Comparison of ENCODE assay signal across 8 cellular contexts in the genomic region with DNA sequence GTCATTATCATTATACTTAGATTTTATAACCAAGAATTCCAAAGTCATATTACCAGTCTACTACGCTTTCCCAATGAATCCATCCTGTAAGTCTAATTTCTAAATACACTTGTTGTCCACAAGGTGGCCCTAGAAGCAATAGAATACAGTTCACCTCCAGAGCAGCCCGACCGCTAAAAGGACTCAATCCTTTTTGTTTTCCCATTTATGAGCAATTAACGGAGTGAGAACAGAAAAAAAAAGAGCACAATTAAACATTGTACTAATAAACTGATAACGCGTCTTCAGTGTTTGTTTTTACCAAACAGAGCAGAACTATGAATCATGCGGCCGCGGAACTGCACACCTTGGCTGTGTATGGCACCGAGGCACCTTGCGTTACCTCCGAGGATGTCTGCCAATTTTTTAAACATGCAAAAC.
A peak's percentile ranks its signal among the peaks of the same experiment; 100 is the strongest.
DNase-seq lines count a peak whose midpoint lies in the region; ATAC-seq and TF ChIP-seq lines count a peak whose summit lies in the region.

No MANE protein-coding gene starts in this region.

- peak overlapping the region; percentile 10 for H3K4me3 ChIP-seq in CD4-positive, CD25-positive, alpha-beta regulatory T cell (ENCODE audit: low read depth, low read length)
- H3K4me3 ChIP-seq in WI38 (ENCODE audit: low read depth, low read length): no peak overlapping the region
- peak overlapping the region; percentile 43 to 60 for H3K4me3 ChIP-seq in foreskin fibroblast (ENCODE audit: low read depth in 1 of 2, low read length in 2 of 2)

- H3K36me3 Mint-ChIP-seq in CD4-positive, CD25-positive, alpha-beta regulatory T cell: no peaks in the 10 kb centered on the region
- H3K36me3 Mint-ChIP-seq in nephron progenitor cell (ENCODE audit: low read depth): no peaks in the 10 kb centered on the region

- peaks cover 0 to 5% (median 0%) of the 10 kb centered on the region in 7 donors for H3K9me3 Mint-ChIP-seq in CD4-positive, CD25-positive, alpha-beta regulatory T cell
- peaks cover 10% of the 10 kb centered on the region for H3K9me3 Mint-ChIP-seq in nephron progenitor cell

- H3K27ac Mint-ChIP-seq in CD4-positive, CD25-positive, alpha-beta regulatory T cell: no peak overlapping the region
- H3K27ac Mint-ChIP-seq in nephron progenitor cell: no peak overlapping the region

- TF ChIP-seq CTCF in WI38 (IDR thresholded peaks at IDR 0.05; ENCODE audit: low read depth, low read length) (peak; percentile 38; the same call in 1 of the 2 replicates), foreskin fibroblast (IDR thresholded peaks at IDR 0.05; ENCODE audit: low read depth, low read length) (peak; percentile 45), nephron progenitor cell (IDR thresholded peaks at IDR 0.05) (peak; percentile 72)

- no peak overlapping the region for H3K27ac ChIP-seq in CD4-positive, CD25-positive, alpha-beta regulatory T cell (ENCODE audit: insufficient read depth, low read length, poor library complexity, severe bottlenecking)

- H3K4me1 ChIP-seq in CD4-positive, CD25-positive, alpha-beta regulatory T cell (ENCODE audit: control insufficient read depth, insufficient read depth, low read length, poor library complexity, severe bottlenecking): no peaks in the 10 kb centered on the region

- peaks cover 6% of the 10 kb centered on the region for H3K27me3 ChIP-seq in CD4-positive, CD25-positive, alpha-beta regulatory T cell (ENCODE audit: control insufficient read depth, insufficient read depth, low read length)

- H3K4me1 Mint-ChIP-seq in CD4-positive, CD25-positive, alpha-beta regulatory T cell: peaks cover 0 to 10% (median 5%) of the 10 kb centered on the region in 4 donors
- peaks cover 21% of the 10 kb centered on the region for H3K4me1 Mint-ChIP-seq in nephron progenitor cell

- H3K36me3 ChIP-seq in CD4-positive, CD25-positive, alpha-beta regulatory T cell (ENCODE audit: control insufficient read depth, insufficient read depth, low read length): no peaks in the 10 kb centered on the region

- peak overlapping the region in 3 of 4 donors; percentile 18 to 66 (median 63) for H3K4me3 Mint-ChIP-seq in CD4-positive, CD25-positive, alpha-beta regulatory T cell
- peak overlapping the region; percentile 86 for H3K4me3 Mint-ChIP-seq in nephron progenitor cell

- H3K27me3 Mint-ChIP-seq in CD4-positive, CD25-positive, alpha-beta regulatory T cell: peaks cover 14% of the 10 kb centered on the region
- peaks cover 31% of the 10 kb centered on the region for H3K27me3 Mint-ChIP-seq in nephron progenitor cell (ENCODE audit: low read depth, poor library complexity)

- H3K9me3 ChIP-seq in CD4-positive, CD25-positive, alpha-beta regulatory T cell (ENCODE audit: control insufficient read depth in 2 of 2, low read length in 2 of 2): peaks cover 0 to under 1% of the 10 kb centered on the region in 2 experiments

- DNase-seq in CD4-positive, CD25-positive, alpha-beta regulatory T cell: peak in 2 of 3 donors; percentile 2 to 41
- DNase-seq in NCI-H1930 (lab: John Stamatoyannopoulos, UW): peak; percentile 47
- DNase-seq in foreskin fibroblast: peak; percentile 61 to 86
- DNase-seq in nephron progenitor cell: no peak
- DNase-seq in effector CD8-positive, alpha-beta T cell (lab: John Stamatoyannopoulos, UW): no peak

- no peak for ATAC-seq in CD4-positive, CD25-positive, alpha-beta regulatory T cell (ENCODE audit: low read depth in 2 of 2)
- peak; percentile 67 for ATAC-seq in GM19351 (IDR thresholded peaks at IDR 0.05; ENCODE audit: unreplicated experiment)
- ATAC-seq in GM19324 (IDR thresholded peaks at IDR 0.05; ENCODE audit: low FRiP score, unreplicated experiment): no peak

Comparison
In these comparisons a context has a peak if more than half of its experiments do, and no peak if none do; other contexts are left out.
1. DNase-seq: peak in CD4-positive, CD25-positive, alpha-beta regulatory T cell (2 of 3), NCI-H1930 (2 of 2) and foreskin fibroblast (2 of 2); none in nephron progenitor cell (single experiment) and effector CD8-positive, alpha-beta T cell (single experiment).
2. Peak in every context shown above with its lines, with median percentiles within 50 percentile points of each other: CTCF ChIP-seq.